ENCODE assay signal across 8 cellular contexts in the genomic region with DNA sequence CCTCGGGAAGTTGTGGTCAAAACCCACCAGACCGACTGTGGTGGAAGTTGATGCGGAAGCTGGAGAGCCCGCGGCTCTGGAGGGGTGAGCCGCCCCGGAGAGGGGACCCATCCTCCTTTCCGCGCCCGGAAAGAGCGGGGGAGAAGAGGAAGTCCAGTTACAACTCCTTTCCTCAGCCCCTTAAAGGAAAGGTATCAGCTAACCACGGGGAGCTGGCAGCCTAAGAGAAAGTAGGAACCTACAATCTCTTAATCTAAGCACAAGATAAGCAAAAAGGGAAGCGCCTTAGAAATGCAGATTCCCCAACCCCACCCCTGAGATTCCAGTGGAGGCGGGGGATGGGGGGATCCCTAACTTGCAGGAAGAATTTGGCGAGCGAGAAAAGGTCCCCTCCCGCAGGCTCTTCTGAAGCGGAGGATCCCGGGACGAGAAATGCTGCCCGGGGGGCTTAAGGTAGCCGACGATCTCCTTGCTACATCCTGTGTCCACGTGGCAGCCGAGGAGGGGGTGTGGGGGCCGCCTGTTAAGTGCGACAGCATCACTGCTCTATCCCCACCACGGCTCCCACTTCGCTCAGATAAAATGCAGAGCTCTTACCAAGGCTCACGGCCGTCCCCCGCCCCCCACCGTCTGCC.
DNase-seq lines count a peak whose midpoint lies in the region; ATAC-seq, FAIRE-seq and TF ChIP-seq lines count a peak whose summit lies in the region.

No MANE protein-coding gene starts in this region.

- peak; percentile 67 for DNase-seq in CD1c-positive myeloid dendritic cell (ENCODE audit: extremely low spot score)
- DNase-seq in KG1 (lab: John Stamatoyannopoulos, UW): peak; percentile 89
- DNase-seq in mammary epithelial cell: no peak
- peak; percentile 62 for DNase-seq in mesenteric fat pad (ENCODE audit: low spot score)
- DNase-seq in body of pancreas: no peak
- DNase-seq in HepG2 (ENCODE audit: low spot score): no peak

- no peak overlapping the region for H3K9ac ChIP-seq in mammary epithelial cell (ENCODE audit: insufficient read depth, low read length)
- H3K9ac ChIP-seq in HepG2 (ENCODE audit: insufficient read depth, low read depth, low read length): no peak overlapping the region

- H3K4me2 ChIP-seq in mammary epithelial cell (ENCODE audit: insufficient read depth, low read depth, low read length) (peak overlapping the region; percentile 84), HepG2 (ENCODE audit: low read depth, low read length) (no peak overlapping the region)

- H4K20me1 ChIP-seq in mammary epithelial cell (ENCODE audit: insufficient read depth, low read length) (no peaks in the 10 kb centered on the region), HepG2 (ENCODE audit: insufficient read depth, low read length) (no peaks in the 10 kb centered on the region)

- peak overlapping the region; percentile 45 to 52 (median 48) for H3K4me3 ChIP-seq in mammary epithelial cell (replicated peaks in 1 of 3; ENCODE audit: insufficient read depth in 1 of 3, low read depth in 2 of 3, low read length in 3 of 3)
- H3K4me3 ChIP-seq in body of pancreas: no peak overlapping the region
- H3K4me3 ChIP-seq in gastroesophageal sphincter: peak overlapping the region in 1 of 2 donors; percentile 55
- H3K4me3 ChIP-seq in HepG2 (replicated peaks in 1 of 3; ENCODE audit: insufficient read depth in 1 of 3, low read depth in 2 of 3, low read length in 3 of 3): no peak overlapping the region

- no peak for TF ChIP-seq RAD21 in HepG2 (CRISPR knock-in tag; IDR thresholded peaks at IDR 0.05)

- no peak for FAIRE-seq in HepG2 (lab: Jason Lieb, UNC)

- H3K27me3 ChIP-seq in mammary epithelial cell (ENCODE audit: insufficient read depth, low read length) (peaks cover 3% of the 10 kb centered on the region), body of pancreas (peaks cover 0 to 24% of the 10 kb centered on the region in 2 donors), gastroesophageal sphincter (peaks cover 40% of the 10 kb centered on the region), HepG2 (ENCODE audit: control insufficient read depth in 1 of 2, insufficient read depth in 2 of 2, low read length in 2 of 2) (no peaks in the 10 kb centered on the region)

- H3K9me3 ChIP-seq in mammary epithelial cell (replicated peaks; ENCODE audit: insufficient read depth, low read length): no peaks in the 10 kb centered on the region
- H3K9me3 ChIP-seq in body of pancreas: no peaks in the 10 kb centered on the region
- no peaks in the 10 kb centered on the region for H3K9me3 ChIP-seq in gastroesophageal sphincter
- no peaks in the 10 kb centered on the region for H3K9me3 ChIP-seq in HepG2 (ENCODE audit: low read length)

- BruUV-seq in mammary epithelial cell (replicated peaks; lab: Mats Ljungman, UMichigan) (no TSS peak), HepG2 (replicated peaks; lab: Mats Ljungman, UMichigan) (no TSS peak)

- no peaks in the 10 kb centered on the region for H3K79me2 ChIP-seq in mammary epithelial cell (ENCODE audit: insufficient read depth, low read length)
- no peaks in the 10 kb centered on the region for H3K79me2 ChIP-seq in HepG2 (ENCODE audit: insufficient read depth, low read length)

- 11% methylated on average over 19 of the region's 33 CpGs for WGBS in mammary epithelial cell (ENCODE audit: low coverage, missing lambda C conversion rate)
- WGBS in body of pancreas, 2 donors: 14 to 16% methylated on average over 26 to 33 of the region's 33 CpGs
- 7 to 10% methylated on average over 2 to 8 of the region's 33 CpGs for WGBS in gastroesophageal sphincter (ENCODE audit: low coverage in 1 of 2), 2 donors
- 83% methylated on average over 33 of the region's 33 CpGs for WGBS in HepG2 (ENCODE audit: low lambda C conversion rate)

- CTCF ChIA-PET in mammary epithelial cell (lab: Charles Lee; ENCODE audit: low non-redundant PET) (no interaction called here), HepG2 (lab: Yijun Ruan, JAX; ENCODE audit: low intra/inter-chr PET ratio, low total read pairs) (no interaction called here)

- H3K4me1 ChIP-seq in mammary epithelial cell (ENCODE audit: insufficient read depth, low read length): peaks cover 12% of the 10 kb centered on the region
- H3K4me1 ChIP-seq in body of pancreas: peaks cover 23% of the 10 kb centered on the region
- peaks cover 0 to 31% (median 24%) of the 10 kb centered on the region in 3 donors for H3K4me1 ChIP-seq in gastroesophageal sphincter
- H3K4me1 ChIP-seq in HepG2 (ENCODE audit: insufficient read depth, low read length): no peaks in the 10 kb centered on the region

- POLR2A ChIA-PET in HepG2 (lab: Yijun Ruan, JAX): no interaction called here

- H3K36me3 ChIP-seq in mammary epithelial cell (ENCODE audit: insufficient read depth, low read length) (no peaks in the 10 kb centered on the region), body of pancreas (replicated peaks in 1 of 2; ENCODE audit: insufficient read depth in 1 of 2, low read depth in 2 of 2) (no peaks in the 10 kb centered on the region), gastroesophageal sphincter (no peaks in the 10 kb centered on the region), HepG2 (replicated peaks in 1 of 2; ENCODE audit: control insufficient read depth in 1 of 2, insufficient read depth in 2 of 2, low read length in 2 of 2) (no peaks in the 10 kb centered on the region)

- dilution Hi-C loops in mammary epithelial cell (cut with HindIII; ENCODE audit: low sequenced_read_pairs): no loop called here

- TF ChIP-seq EP300 in gastroesophageal sphincter (IDR thresholded peaks at IDR 0.05) (no peak), HepG2 (IDR thresholded peaks at IDR 0.05; ENCODE audit: low read depth in 2 of 2, low read length in 2 of 2) (no peak), HepG2 (CRISPR knock-in tag; IDR thresholded peaks at IDR 0.05; ENCODE audit: borderline replicate concordance) (no peak)

- H3K27ac ChIP-seq in mammary epithelial cell (ENCODE audit: insufficient read depth, low read depth, low read length) (no peak overlapping the region), body of pancreas (no peak overlapping the region), gastroesophageal sphincter (no peak overlapping the region), HepG2 (ENCODE audit: extremely low read length, insufficient read depth, low read length) (no peak overlapping the region)

- no peak for TF ChIP-seq POLR2A in body of pancreas (IDR thresholded peaks at IDR 0.05)
- no peak for TF ChIP-seq POLR2A in gastroesophageal sphincter (IDR thresholded peaks at IDR 0.05)
- TF ChIP-seq POLR2A in HepG2 (IDR thresholded peaks at IDR 0.05; ENCODE audit: insufficient read depth in 1 of 2, low read depth in 2 of 2, low read length in 2 of 2): no peak

- in situ Hi-C loops in mammary epithelial cell (cut with MboI; ENCODE audit: low sequenced_read_pairs in 2 of 2): no loop called here
- in situ Hi-C loops in HepG2 (cut with HindIII; ENCODE audit: extremely low pct_ligation_motif_present, low pct_unique_long_range_greater_than_20kb): no loop called here

- intact Hi-C loops in mammary epithelial cell (cut with micrococcal nuclease): no loop called here
- intact Hi-C loops in body of pancreas (cut with DNase I): no loop called here
- intact Hi-C loops in HepG2 (cut with micrococcal nuclease; ENCODE audit: unreplicated experiment): no loop called here

- no peak for TF ChIP-seq CTCF in mammary epithelial cell (conservative IDR thresholded peaks at IDR 0.05 in 1 of 2, IDR thresholded peaks at IDR 0.05 in 1 of 2; ENCODE audit: extremely low read depth in 1 of 2, insufficient read depth in 1 of 2, low read depth in 1 of 2, low read length in 2 of 2)
- no peak for TF ChIP-seq CTCF in body of pancreas (IDR thresholded peaks at IDR 0.05)
- no peak for TF ChIP-seq CTCF in gastroesophageal sphincter (IDR thresholded peaks at IDR 0.05)
- no peak for TF ChIP-seq CTCF in HepG2 (CRISPR knock-in tag; IDR thresholded peaks at IDR 0.05)

- peak overlapping the region; percentile 72 for H2AFZ ChIP-seq in mammary epithelial cell (ENCODE audit: low read depth, low read length)
- H2AFZ ChIP-seq in HepG2 (ENCODE audit: low read length): no peak overlapping the region

- ATAC-seq in body of pancreas (no peak), gastroesophageal sphincter (no peak), GM18502 (IDR thresholded peaks at IDR 0.05; ENCODE audit: poor library complexity, unreplicated experiment) (no peak), HepG2 (no peak; the same call in 2 of the 3 replicates)

TF ChIP-seq in HepG2, 621 proteins besides CTCF, POLR2A, EP300 and RAD21 (continues in another document):
- TF ChIP-seq ZNF605 (CRISPR knock-in tag; IDR thresholded peaks at IDR 0.05): no peak
- TF ChIP-seq, protein P1, sequence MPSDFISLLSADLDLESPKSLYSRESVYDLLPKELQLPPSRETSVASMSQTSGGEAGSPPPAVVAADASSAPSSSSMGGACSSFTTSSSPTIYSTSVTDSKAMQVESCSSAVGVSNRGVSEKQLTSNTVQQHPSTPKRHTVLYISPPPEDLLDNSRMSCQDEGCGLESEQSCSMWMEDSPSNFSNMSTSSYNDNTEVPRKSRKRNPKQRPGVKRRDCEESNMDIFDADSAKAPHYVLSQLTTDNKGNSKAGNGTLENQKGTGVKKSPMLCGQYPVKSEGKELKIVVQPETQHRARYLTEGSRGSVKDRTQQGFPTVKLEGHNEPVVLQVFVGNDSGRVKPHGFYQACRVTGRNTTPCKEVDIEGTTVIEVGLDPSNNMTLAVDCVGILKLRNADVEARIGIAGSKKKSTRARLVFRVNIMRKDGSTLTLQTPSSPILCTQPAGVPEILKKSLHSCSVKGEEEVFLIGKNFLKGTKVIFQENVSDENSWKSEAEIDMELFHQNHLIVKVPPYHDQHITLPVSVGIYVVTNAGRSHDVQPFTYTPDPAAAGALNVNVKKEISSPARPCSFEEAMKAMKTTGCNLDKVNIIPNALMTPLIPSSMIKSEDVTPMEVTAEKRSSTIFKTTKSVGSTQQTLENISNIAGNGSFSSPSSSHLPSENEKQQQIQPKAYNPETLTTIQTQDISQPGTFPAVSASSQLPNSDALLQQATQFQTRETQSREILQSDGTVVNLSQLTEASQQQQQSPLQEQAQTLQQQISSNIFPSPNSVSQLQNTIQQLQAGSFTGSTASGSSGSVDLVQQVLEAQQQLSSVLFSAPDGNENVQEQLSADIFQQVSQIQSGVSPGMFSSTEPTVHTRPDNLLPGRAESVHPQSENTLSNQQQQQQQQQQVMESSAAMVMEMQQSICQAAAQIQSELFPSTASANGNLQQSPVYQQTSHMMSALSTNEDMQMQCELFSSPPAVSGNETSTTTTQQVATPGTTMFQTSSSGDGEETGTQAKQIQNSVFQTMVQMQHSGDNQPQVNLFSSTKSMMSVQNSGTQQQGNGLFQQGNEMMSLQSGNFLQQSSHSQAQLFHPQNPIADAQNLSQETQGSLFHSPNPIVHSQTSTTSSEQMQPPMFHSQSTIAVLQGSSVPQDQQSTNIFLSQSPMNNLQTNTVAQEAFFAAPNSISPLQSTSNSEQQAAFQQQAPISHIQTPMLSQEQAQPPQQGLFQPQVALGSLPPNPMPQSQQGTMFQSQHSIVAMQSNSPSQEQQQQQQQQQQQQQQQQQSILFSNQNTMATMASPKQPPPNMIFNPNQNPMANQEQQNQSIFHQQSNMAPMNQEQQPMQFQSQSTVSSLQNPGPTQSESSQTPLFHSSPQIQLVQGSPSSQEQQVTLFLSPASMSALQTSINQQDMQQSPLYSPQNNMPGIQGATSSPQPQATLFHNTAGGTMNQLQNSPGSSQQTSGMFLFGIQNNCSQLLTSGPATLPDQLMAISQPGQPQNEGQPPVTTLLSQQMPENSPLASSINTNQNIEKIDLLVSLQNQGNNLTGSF (CRISPR knock-in tag; IDR thresholded peaks at IDR 0.05): no peak

Comparison
In these comparisons a context has a peak if more than half of its experiments do, and no peak if none do; other contexts are left out.
1. DNase-seq: peak in CD1c-positive myeloid dendritic cell (single experiment), KG1 (single experiment) and mesenteric fat pad (single experiment); none in mammary epithelial cell (single experiment), body of pancreas (0 of 4) and HepG2 (single experiment).
2. H3K4me3 ChIP-seq: peak in mammary epithelial cell (3 of 3); none in body of pancreas (0 of 2) and HepG2 (0 of 3).